ENCODE assay signal across 19 cellular contexts in genomic region chr9:14231196-14231990, GRCh38.
DNase-seq lines count a peak whose midpoint lies in the region; ATAC-seq and TF ChIP-seq lines count a peak whose summit lies in the region.
"Had no signal": no experiment of that assay in that cellular context is flagged by ENCODE, and none has a peak within 500 bp of the region (broad histone marks: within the 10 kb centered on the region; RNA-seq: fewer than 3 reads in every experiment).

No MANE protein-coding gene starts in this region.

- no peak overlapping the region for H3K4me2 ChIP-seq in mesendoderm (ENCODE audit: low read length)
- H3K4me2 ChIP-seq: KMS-11, PC-9 had no signal

- no peak overlapping the region for H4K5ac ChIP-seq in mesendoderm (ENCODE audit: low read length)

- H3K36me3 ChIP-seq in HEK293 (ENCODE audit: control insufficient read depth in 2 of 2, insufficient read depth in 1 of 2, low read length in 2 of 2) = no peaks in the 10 kb centered on the region; a peak in 1 of 3 replicates
- H3K36me3 ChIP-seq in mesendoderm (ENCODE audit: control insufficient read depth, insufficient read depth, low read length) = no peaks in the 10 kb centered on the region
- H3K36me3 ChIP-seq in subcutaneous abdominal adipose tissue (ENCODE audit: control insufficient read depth in 5 of 5, insufficient read depth in 5 of 5, low read length in 5 of 5) = peaks cover 0 to 5% (median 0%) of the 10 kb centered on the region in 5 donors
- H3K36me3 ChIP-seq: BE2C had no signal

- H3K56ac ChIP-seq in mesendoderm (ENCODE audit: low read length) = peak overlapping the region; percentile 67

- no peak overlapping the region for H3K4me3 ChIP-seq in HEK293 (ENCODE audit: low read depth, low read length)
- H3K4me3 ChIP-seq in mesendoderm (ENCODE audit: low read length) = no peak overlapping the region
- H3K4me3 ChIP-seq in subcutaneous abdominal adipose tissue (ENCODE audit: low read depth in 1 of 5, low read length in 5 of 5) = no peak overlapping the region
- H3K4me3 ChIP-seq: PC-9, SK-N-MC had no signal

- H3K27me3 ChIP-seq in mesendoderm (ENCODE audit: insufficient read depth, low read length, poor library complexity) (no peaks in the 10 kb centered on the region), subcutaneous abdominal adipose tissue (ENCODE audit: control insufficient read depth in 5 of 5, insufficient read depth in 4 of 5, low read length in 5 of 5) (no peaks in the 10 kb centered on the region)
- H3K27me3 ChIP-seq: BE2C had no signal

- H3K79me1 ChIP-seq in mesendoderm (ENCODE audit: low read length) = no peaks in the 10 kb centered on the region

- no peak for TF ChIP-seq CTCF in HEK293 (tag by site-specific recombination; IDR thresholded peaks at IDR 0.05)

- H3K27ac ChIP-seq in HEK293 (ENCODE audit: extremely low read depth, low read depth, low read length) (no peak overlapping the region), mesendoderm (ENCODE audit: low read depth, low read length) (no peak overlapping the region), subcutaneous abdominal adipose tissue (ENCODE audit: low read depth, low read length) (peak overlapping the region; percentile 16)
- H3K27ac ChIP-seq: KMS-11, PC-9, RWPE1, SK-N-MC had no signal

- no peaks in the 10 kb centered on the region for H3K9me3 ChIP-seq in HEK293 (ENCODE audit: control insufficient read depth, insufficient read depth, low read depth, low read length)
- no peaks in the 10 kb centered on the region for H3K9me3 ChIP-seq in subcutaneous abdominal adipose tissue (ENCODE audit: control insufficient read depth in 5 of 5, low read length in 5 of 5)
- H3K9me3 ChIP-seq: BE2C had no signal

- peak; percentile 22 for DNase-seq in NCI-H510A treated with DMSO at 0.1 percent for 48 hours (lab: John Stamatoyannopoulos, UW)
- DNase-seq in NCI-H510A (lab: John Stamatoyannopoulos, UW) = no peak
- no peak for DNase-seq in mesendoderm
- no peak for DNase-seq in sciatic nerve (ENCODE audit: low spot score)
- DNase-seq in GOT3 (lab: John Stamatoyannopoulos, UW) = no peak
- DNase-seq: BE2C, DMS53, HCEC 1CT, NCI-H2029 treated with DMSO at 0.1 percent for 48 hours, NCI-H446, NCI-H748 treated with DMSO at 0.1 percent for 48 hours, PC-9, SHP77 treated with DMSO at 0.1 percent for 48 hours, SW 1271 had no signal

- H3K18ac ChIP-seq in mesendoderm (ENCODE audit: low read length) = peak overlapping the region; percentile 14

- no peak overlapping the region for H4K8ac ChIP-seq in mesendoderm (ENCODE audit: low read depth, low read length)

- H3K9ac ChIP-seq in mesendoderm (ENCODE audit: low read length) (no peak overlapping the region), subcutaneous abdominal adipose tissue (ENCODE audit: low read length in 5 of 5) (no peak overlapping the region)
- H3K9ac ChIP-seq: KMS-11 had no signal

- POLR2A ChIA-PET in HEK293 (lab: Yijun Ruan, JAX) = no interaction called here

- H3K4me1 ChIP-seq in HEK293 (ENCODE audit: control insufficient read depth, insufficient read depth, low read length) (no peaks in the 10 kb centered on the region), mesendoderm (ENCODE audit: control insufficient read depth, low read depth, low read length) (peaks cover 8% of the 10 kb centered on the region), subcutaneous abdominal adipose tissue (ENCODE audit: control insufficient read depth in 5 of 5, insufficient read depth in 5 of 5, low read length in 5 of 5) (peaks cover 3 to 21% (median 10%) of the 10 kb centered on the region in 5 donors)

- H3K4ac ChIP-seq in mesendoderm (ENCODE audit: low read depth, low read length) = no peak overlapping the region

- H3K79me2 ChIP-seq in mesendoderm (ENCODE audit: control insufficient read depth, insufficient read depth, low read length) = no peaks in the 10 kb centered on the region

- intact Hi-C loops in sciatic nerve (cut with DNase I) = no loop called here

- no peak for ATAC-seq in sciatic nerve

- CTCF ChIA-PET in HEK293 (lab: Yijun Ruan, JAX) = interaction anchor here (0.6 kb wide), 2 partner anchors 169 to 442 kb away, joined by 3 read pairs; no protein-coding TSS in a partner anchor

- no peak overlapping the region for H2BK15ac ChIP-seq in mesendoderm (replicated peaks; ENCODE audit: low read depth)

- H2BK120ac ChIP-seq in mesendoderm (ENCODE audit: low read depth, low read length) = no peak overlapping the region

- WGBS in mesendoderm (ENCODE audit: extremely low coverage, insufficient coverage, low lambda C conversion rate) = no CpG with 5 or more reads among the region's 5 CpGs

- H2BK5ac ChIP-seq in mesendoderm (ENCODE audit: low read length) = no peak overlapping the region

- no peak overlapping the region for H2AK5ac ChIP-seq in mesendoderm (ENCODE audit: low read length)

- H3K23ac ChIP-seq in mesendoderm (ENCODE audit: low read length) = no peak overlapping the region

TF ChIP-seq in HEK293, 187 proteins besides CTCF, POLR2A, EP300 and RAD21:
- TF ChIP-seq ZBTB1 (tag by site-specific recombination; IDR thresholded peaks at IDR 0.05) (no peak), PRDM1 (tag by site-specific recombination; IDR thresholded peaks at IDR 0.05) (0 out of 2 replicates have a peak, but pooled peaks have one; percentile 14), ZNF596 (tag by site-specific recombination; IDR thresholded peaks at IDR 0.05) (peak; percentile 47; the same call in 1 of the 2 replicates)
TF ChIP-seq in HEK293: peak in this region for 2.
